12 cellular contexts compared by ENCODE assay signal in genomic region chr10:28300027-28300426, GRCh38. TPM values are rescaled to one million over a fixed set of nuclear protein-coding genes. Genes with fewer than 3 reads are reported as not detected.
DNase-seq lines count a peak whose midpoint lies in the region; ATAC-seq, FAIRE-seq and TF ChIP-seq lines count a peak whose summit lies in the region.
"Had no signal": no experiment of that assay in that cellular context is flagged by ENCODE, and none has a peak within 500 bp of the region (broad histone marks: within the 10 kb centered on the region; RNA-seq: fewer than 3 reads in every experiment).

No MANE protein-coding gene starts in this region.

- FAIRE-seq in astrocyte (lab: Jason Lieb, UNC) (no peak), RCC 7860 (lab: Jason Lieb, UNC) (no peak)

- no peaks in the 10 kb centered on the region for H3K9me3 ChIP-seq in astrocyte (ENCODE audit: insufficient read depth, low read depth, low read length)
- H3K9me3 ChIP-seq: left lung had no signal

- ATAC-seq in activated naive CD4-positive, alpha-beta T cell treated with anti-CD3 and anti-CD28 coated beads, Interleukin-2, amount 50 U/mL, for 72 hours: no peak
- no peak for ATAC-seq in HG02610 (IDR thresholded peaks at IDR 0.05; ENCODE audit: unreplicated experiment)
- no peak for ATAC-seq in activated CD8-positive, alpha-beta memory T cell treated with anti-CD3 and anti-CD28 coated beads, Interleukin-2, amount 10 ng/mL, durations not matched to agents 7 days and 5 days
- ATAC-seq: left lung had no signal

- H3K79me2 ChIP-seq in astrocyte (ENCODE audit: insufficient read depth, low read length): no peaks in the 10 kb centered on the region

- in situ Hi-C loops in KBM-7 (cut with MboI; ENCODE audit: low pct_unique_long_range_greater_than_20kb, low sequenced_read_pairs): no loop called here

- H3K9ac ChIP-seq in astrocyte (ENCODE audit: low read length): no peak overlapping the region

- no peaks in the 10 kb centered on the region for H3K36me3 ChIP-seq in astrocyte (ENCODE audit: insufficient read depth, low read length)
- H3K36me3 ChIP-seq: left lung had no signal

- H3K27ac Mint-ChIP-seq in activated naive CD4-positive, alpha-beta T cell treated with anti-CD3 and anti-CD28 coated beads for 36 hours: peak overlapping the region; percentile 13
- H3K27ac Mint-ChIP-seq in activated naive CD4-positive, alpha-beta T cell treated with anti-CD3 and anti-CD28 coated beads, Interleukin-2, amount 50 U/mL, for 72 hours: no peak overlapping the region
- no peak overlapping the region for H3K27ac Mint-ChIP-seq in astrocyte (ENCODE audit: unreplicated experiment)
- H3K27ac Mint-ChIP-seq in neural crest cell (ENCODE audit: unreplicated experiment): no peak overlapping the region
- H3K27ac Mint-ChIP-seq in activated CD8-positive, alpha-beta memory T cell treated with anti-CD3 and anti-CD28 coated beads, Interleukin-2, amount 10 ng/mL, durations not matched to agents 7 days and 5 days: no peak overlapping the region
- H3K27ac Mint-ChIP-seq: T-helper 1 cell treated with Interleukin-12 subunit alpha and Interleukin-12 subunit beta and Interleukin-4 antibody, amounts not matched to agents 30 μg/mL and 1 μg/mL, for 36 hours had no signal

- H3K4me1 Mint-ChIP-seq in activated naive CD4-positive, alpha-beta T cell treated with anti-CD3 and anti-CD28 coated beads for 36 hours (ENCODE audit: low read depth): peaks cover 68% of the 10 kb centered on the region
- H3K4me1 Mint-ChIP-seq in astrocyte (ENCODE audit: low read depth, unreplicated experiment): peaks cover 19% of the 10 kb centered on the region
- H3K4me1 Mint-ChIP-seq in neural crest cell: peaks cover 10% of the 10 kb centered on the region
- H3K4me1 Mint-ChIP-seq in activated CD8-positive, alpha-beta memory T cell treated with anti-CD3 and anti-CD28 coated beads, Interleukin-2, amount 10 ng/mL, durations not matched to agents 7 days and 5 days: peaks cover 30% of the 10 kb centered on the region

- H3K4me3 Mint-ChIP-seq in activated naive CD4-positive, alpha-beta T cell treated with anti-CD3 and anti-CD28 coated beads for 36 hours: no peak overlapping the region
- H3K4me3 Mint-ChIP-seq in astrocyte (ENCODE audit: unreplicated experiment) (no peak overlapping the region), neural crest cell (peak overlapping the region; percentile 13)
- H3K4me3 Mint-ChIP-seq in activated CD8-positive, alpha-beta memory T cell treated with anti-CD3 and anti-CD28 coated beads, Interleukin-2, amount 10 ng/mL, durations not matched to agents 7 days and 5 days: no peak overlapping the region
- H3K4me3 Mint-ChIP-seq: T-helper 1 cell treated with Interleukin-12 subunit alpha and Interleukin-12 subunit beta and Interleukin-4 antibody, amounts not matched to agents 30 μg/mL and 1 μg/mL, for 36 hours had no signal

- no peaks in the 10 kb centered on the region for H3K9me3 Mint-ChIP-seq in activated naive CD4-positive, alpha-beta T cell treated with anti-CD3 and anti-CD28 coated beads for 36 hours
- H3K9me3 Mint-ChIP-seq in activated naive CD4-positive, alpha-beta T cell treated with anti-CD3 and anti-CD28 coated beads, Interleukin-2, amount 50 U/mL, for 72 hours: no peaks in the 10 kb centered on the region
- H3K9me3 Mint-ChIP-seq in astrocyte (ENCODE audit: unreplicated experiment) (no peaks in the 10 kb centered on the region), neural crest cell (no peaks in the 10 kb centered on the region)
- H3K9me3 Mint-ChIP-seq in activated CD8-positive, alpha-beta memory T cell treated with anti-CD3 and anti-CD28 coated beads, Interleukin-2, amount 10 ng/mL, durations not matched to agents 7 days and 5 days (ENCODE audit: low read depth): no peaks in the 10 kb centered on the region
- H3K9me3 Mint-ChIP-seq: T-helper 1 cell treated with Interleukin-12 subunit alpha and Interleukin-12 subunit beta and Interleukin-4 antibody, amounts not matched to agents 30 μg/mL and 1 μg/mL, for 36 hours had no signal

- H3K27ac ChIP-seq in astrocyte (ENCODE audit: low read depth, low read length): no peak overlapping the region
- H3K27ac ChIP-seq: left lung had no signal

- intact Hi-C loops in activated naive CD4-positive, alpha-beta T cell treated with anti-CD3 and anti-CD28 coated beads for 36 hours (cut with micrococcal nuclease): loop anchor here (1.0 kb wide), 1 partner anchor 49 kb away; no protein-coding TSS in a partner anchor

- no peak overlapping the region for H2AFZ ChIP-seq in astrocyte (ENCODE audit: low read depth, low read length)

- H3K4me1 ChIP-seq in astrocyte (ENCODE audit: insufficient read depth, low read length): peaks cover 7% of the 10 kb centered on the region

- H3K36me3 Mint-ChIP-seq in activated naive CD4-positive, alpha-beta T cell treated with anti-CD3 and anti-CD28 coated beads for 36 hours (ENCODE audit: low read depth): no peaks in the 10 kb centered on the region
- H3K36me3 Mint-ChIP-seq in activated naive CD4-positive, alpha-beta T cell treated with anti-CD3 and anti-CD28 coated beads, Interleukin-2, amount 50 U/mL, for 72 hours: no peaks in the 10 kb centered on the region
- H3K36me3 Mint-ChIP-seq in astrocyte (ENCODE audit: low read depth, unreplicated experiment) (no peaks in the 10 kb centered on the region), neural crest cell (ENCODE audit: low read depth) (no peaks in the 10 kb centered on the region)
- no peaks in the 10 kb centered on the region for H3K36me3 Mint-ChIP-seq in activated CD8-positive, alpha-beta memory T cell treated with anti-CD3 and anti-CD28 coated beads, Interleukin-2, amount 10 ng/mL, durations not matched to agents 7 days and 5 days

- TF ChIP-seq CTCF in astrocyte (IDR thresholded peaks at IDR 0.05; ENCODE audit: insufficient read depth, low read depth, low read length): peak; percentile 6
- TF ChIP-seq CTCF in neural crest cell (conservative IDR thresholded peaks at IDR 0.05): no peak

- no peaks in the 10 kb centered on the region for H3K27me3 Mint-ChIP-seq in activated naive CD4-positive, alpha-beta T cell treated with anti-CD3 and anti-CD28 coated beads for 36 hours (ENCODE audit: low read depth)
- H3K27me3 Mint-ChIP-seq in astrocyte (ENCODE audit: low read depth, unreplicated experiment): peaks cover 3% of the 10 kb centered on the region
- peaks cover 46% of the 10 kb centered on the region for H3K27me3 Mint-ChIP-seq in neural crest cell (ENCODE audit: low read depth)
- H3K27me3 Mint-ChIP-seq in activated CD8-positive, alpha-beta memory T cell treated with anti-CD3 and anti-CD28 coated beads, Interleukin-2, amount 10 ng/mL, durations not matched to agents 7 days and 5 days: peaks cover 21% of the 10 kb centered on the region

- no peak overlapping the region for H3K4me2 ChIP-seq in astrocyte (ENCODE audit: low read length)

- DNase-seq in activated naive CD4-positive, alpha-beta T cell treated with anti-CD3 and anti-CD28 coated beads for 36 hours: peak; percentile 56
- no peak for DNase-seq in activated naive CD4-positive, alpha-beta T cell treated with anti-CD3 and anti-CD28 coated beads, Interleukin-2, amount 50 U/mL, for 72 hours (ENCODE audit: low spot score in 2 of 2)
- DNase-seq in KBM-7 (peak; percentile 3), astrocyte (ENCODE audit: low read depth) (no peak), neural crest cell (ENCODE audit: low read depth, low spot score) (no peak), RCC 7860 (ENCODE audit: low spot score) (no peak)
- DNase-seq in activated CD8-positive, alpha-beta memory T cell treated with anti-CD3 and anti-CD28 coated beads, Interleukin-2, amount 10 ng/mL, durations not matched to agents 7 days and 5 days: no peak
- DNase-seq: effector CD4-positive, alpha-beta T cell; Karpas-422; left lung had no signal

- H4K20me1 ChIP-seq in astrocyte (ENCODE audit: insufficient read depth, low read length): no peaks in the 10 kb centered on the region

- no peak overlapping the region for H3K4me3 ChIP-seq in astrocyte (ENCODE audit: insufficient read depth, low read depth, low read length)
- H3K4me3 ChIP-seq: left lung had no signal

- peaks cover 12% of the 10 kb centered on the region for H3K27me3 ChIP-seq in astrocyte (ENCODE audit: insufficient read depth, low read length)

- CTCF ChIA-PET in activated naive CD4-positive, alpha-beta T cell treated with anti-CD3 and anti-CD28 coated beads for 36 hours (lab: Charles Lee): interaction anchor here (0.7 to 7.1 kb wide), 11 partner anchors 28 to 556 kb away, joined by 3 to 129 read pairs (median 4); no protein-coding TSS in a partner anchor
- CTCF ChIA-PET in activated CD8-positive, alpha-beta memory T cell treated with anti-CD3 and anti-CD28 coated beads, Interleukin-2, amount 10 ng/mL, durations not matched to agents 7 days and 5 days (lab: Charles Lee): interaction anchor here (1.1 to 10.0 kb wide), 6 partner anchors 34 to 132 kb away, joined by 3 to 111 read pairs (median 6); no protein-coding TSS in a partner anchor

RNA-seq across cellular contexts. Expression of gene MPP7, which starts 2.8 kb away (rescaled TPM):
- 10 to 100 TPM; 23.6 to 25.4 TPM for total RNA-seq in activated naive CD4-positive, alpha-beta T cell treated with anti-CD3 and anti-CD28 coated beads for 36 hours
- total RNA-seq in activated naive CD4-positive, alpha-beta T cell treated with anti-CD3 and anti-CD28 coated beads, Interleukin-2, amount 50 U/mL, for 72 hours: 10 to 100 TPM; 13.2 to 24.4 TPM
- 6.9 and 7.1 TPM in 2 replicates for total RNA-seq in astrocyte
- total RNA-seq in neural crest cell: 2.3 TPM in 2 replicates
- 1 to 10 TPM; 1.4 to 3.7 TPM for total RNA-seq in activated CD8-positive, alpha-beta memory T cell treated with anti-CD3 and anti-CD28 coated beads, Interleukin-2, amount 10 ng/mL, durations not matched to agents 7 days and 5 days

Comparison
In these comparisons a context has a peak if more than half of its experiments do, and no peak if none do; other contexts are left out.
1. DNase-seq: peak in activated naive CD4-positive, alpha-beta T cell treated with anti-CD3 and anti-CD28 coated beads for 36 hours (single experiment) and KBM-7 (single experiment); none in activated naive CD4-positive, alpha-beta T cell treated with anti-CD3 and anti-CD28 coated beads, Interleukin-2, amount 50 U/mL, for 72 hours (0 of 2), astrocyte (single experiment), neural crest cell (single experiment), RCC 7860 (single experiment) and activated CD8-positive, alpha-beta memory T cell treated with anti-CD3 and anti-CD28 coated beads, Interleukin-2, amount 10 ng/mL, durations not matched to agents 7 days and 5 days (single experiment).